In the genomic region with DNA sequence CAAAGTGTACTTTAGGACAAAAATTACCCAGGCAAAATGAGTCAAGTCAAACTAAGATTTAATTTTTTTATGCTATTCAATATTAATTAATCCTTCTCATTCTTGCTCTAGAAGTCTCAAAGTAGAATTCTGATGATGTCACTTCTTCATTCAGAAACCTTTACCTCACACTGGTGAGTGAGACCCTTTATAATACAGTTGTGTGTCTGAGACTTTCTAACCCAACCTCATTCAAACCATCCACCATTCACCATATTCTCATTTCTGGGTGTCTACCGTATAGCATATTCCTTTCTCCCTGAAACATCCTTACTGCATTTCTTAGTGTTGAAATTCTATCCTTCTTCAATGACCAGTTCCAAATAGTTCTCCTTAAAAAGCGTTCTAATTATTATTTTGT, we compare ENCODE assay signal across 21 cellular contexts.
"Had no signal": no experiment of that assay in that cellular context is flagged by ENCODE, and none has a peak within 500 bp of the region (broad histone marks: within the 10 kb centered on the region; RNA-seq: fewer than 3 reads in every experiment).

No MANE protein-coding gene starts in this region.

- H3K27ac ChIP-seq: lower lobe of right lung, ovary, psoas muscle, skin epidermis, spleen, thyroid gland, vagina had no signal

- FAIRE-seq: frontal cortex, keratinocyte had no signal

- H3K4me3 ChIP-seq: lower lobe of right lung, ovary, psoas muscle, skin epidermis, spleen, thyroid gland, vagina had no signal

- ATAC-seq: left ventricle myocardium superior; lower lobe of right lung; psoas muscle; right cardiac atrium; stimulated activated memory B cell treated with anti-CD40 and anti-IgM and Interleukin-4, amounts not matched to agents 10 μg/mL and 1 μg/mL and 100 μg/mL, for 72 hours; stimulated activated naive CD8-positive, alpha-beta T cell treated with anti-CD3 and anti-CD28 coated beads, Interleukin-15, amount 100 ng/mL, for 72 hours had no signal

- H3K27ac Mint-ChIP-seq: nephron progenitor cell; stimulated activated memory B cell treated with anti-CD40 and anti-IgM and Interleukin-4, amounts not matched to agents 10 μg/mL and 1 μg/mL and 100 μg/mL, for 72 hours; stimulated activated naive CD8-positive, alpha-beta T cell treated with anti-CD3 and anti-CD28 coated beads, Interleukin-15, amount 100 ng/mL, for 72 hours had no signal

- H3K4me1 Mint-ChIP-seq: naive B cell; nephron progenitor cell; stimulated activated memory B cell treated with anti-CD40 and anti-IgM and Interleukin-4, amounts not matched to agents 10 μg/mL and 1 μg/mL and 100 μg/mL, for 72 hours; stimulated activated naive CD8-positive, alpha-beta T cell treated with anti-CD3 and anti-CD28 coated beads, Interleukin-15, amount 100 ng/mL, for 72 hours had no signal

- DNase-seq: cortex of kidney; hypothalamus; left ventricle myocardium superior; lower lobe of right lung; naive B cell; nephron progenitor cell; occipital lobe; ovary; posterior cingulate gyrus; psoas muscle; right cardiac atrium; spleen; stimulated activated CD4-positive, alpha-beta T cell treated with anti-CD3 and anti-CD28 coated beads, Interleukin-4, amount 100 ng/mL, for 4 hours; stimulated activated naive CD8-positive, alpha-beta T cell treated with anti-CD3 and anti-CD28 coated beads, Interleukin-15, amount 100 ng/mL, for 72 hours; thyroid gland; trophoblast cell had no signal

- H3K9me3 ChIP-seq: lower lobe of right lung, ovary, psoas muscle, spleen, thyroid gland, vagina had no signal

- H3K9me3 Mint-ChIP-seq: naive B cell; nephron progenitor cell; stimulated activated memory B cell treated with anti-CD40 and anti-IgM and Interleukin-4, amounts not matched to agents 10 μg/mL and 1 μg/mL and 100 μg/mL, for 72 hours; stimulated activated naive CD8-positive, alpha-beta T cell treated with anti-CD3 and anti-CD28 coated beads, Interleukin-15, amount 100 ng/mL, for 72 hours had no signal

- H3K4me3 Mint-ChIP-seq: naive B cell; nephron progenitor cell; stimulated activated memory B cell treated with anti-CD40 and anti-IgM and Interleukin-4, amounts not matched to agents 10 μg/mL and 1 μg/mL and 100 μg/mL, for 72 hours; stimulated activated naive CD8-positive, alpha-beta T cell treated with anti-CD3 and anti-CD28 coated beads, Interleukin-15, amount 100 ng/mL, for 72 hours had no signal

- H3K27me3 ChIP-seq: ovary, spleen, thyroid gland, vagina had no signal

- H3K4me1 ChIP-seq: lower lobe of right lung, psoas muscle, spleen, thyroid gland, vagina had no signal

- H3K36me3 ChIP-seq: ovary had no signal

- H3K27me3 Mint-ChIP-seq: naive B cell; stimulated activated memory B cell treated with anti-CD40 and anti-IgM and Interleukin-4, amounts not matched to agents 10 μg/mL and 1 μg/mL and 100 μg/mL, for 72 hours; stimulated activated naive CD8-positive, alpha-beta T cell treated with anti-CD3 and anti-CD28 coated beads, Interleukin-15, amount 100 ng/mL, for 72 hours had no signal
